Comparison of ENCODE assay signal across 1 cellular context in the genomic region with DNA sequence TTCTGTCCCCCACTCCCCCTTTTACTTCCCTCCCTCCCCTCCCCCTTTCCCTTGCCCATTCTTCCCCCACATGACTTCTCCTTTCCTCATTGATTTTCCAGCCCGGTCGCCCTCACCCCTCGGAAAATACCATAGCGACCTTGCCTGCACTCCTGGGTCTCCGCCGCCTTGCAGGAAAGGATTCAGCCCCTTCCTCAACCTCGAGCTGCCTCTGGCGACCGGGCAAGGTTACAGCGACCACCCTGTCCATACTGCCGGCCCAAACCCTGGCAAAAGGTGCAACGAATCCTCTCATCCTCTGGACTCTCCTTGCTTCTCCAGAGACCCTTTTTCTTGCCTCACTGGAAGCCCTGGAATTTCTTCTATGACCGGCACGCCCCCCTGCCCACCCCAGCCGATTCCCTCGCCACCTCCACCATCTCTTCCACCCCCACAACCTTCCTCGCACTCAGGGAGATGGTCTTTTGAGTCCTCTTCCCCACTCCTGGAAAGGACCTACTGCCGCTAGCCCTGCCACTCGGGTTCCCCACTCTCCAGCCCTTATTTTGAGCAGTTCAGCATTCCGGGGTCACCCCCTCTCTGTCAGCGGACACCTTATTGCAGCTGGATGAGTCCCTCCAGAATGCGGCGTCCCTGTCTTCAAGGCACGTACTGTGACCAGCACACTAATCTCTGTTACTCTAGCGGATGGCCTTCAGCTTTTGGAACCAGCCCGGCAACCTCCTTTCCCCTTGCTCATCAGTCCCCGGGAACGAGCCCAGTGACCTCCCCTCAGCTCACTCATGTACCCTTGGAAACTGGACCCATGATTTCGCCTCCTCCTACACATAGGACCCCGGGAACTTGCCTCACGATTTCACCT.
TF ChIP-seq lines count a peak whose summit lies in the region.

No MANE protein-coding gene starts in this region.

TF ChIP-seq in H1, 55 proteins besides CTCF, POLR2A, EP300 and RAD21:
- TF ChIP-seq SIX5 (IDR thresholded peaks at IDR 0.05; ENCODE audit: low read depth, low read length) (no peak), TCF12 (IDR thresholded peaks at IDR 0.05; ENCODE audit: low read depth, low read length) (no peak), SIRT6 (IDR thresholded peaks at IDR 0.05; ENCODE audit: low read length) (no peak), NANOG (IDR thresholded peaks at IDR 0.05; ENCODE audit: insufficient read depth, low read depth, low read length, poor library complexity, severe bottlenecking) (no peak), CHD1 (IDR thresholded peaks at IDR 0.05; ENCODE audit: low read depth, low read length) (no peak), RNF2 (IDR thresholded peaks at IDR 0.05; ENCODE audit: borderline replicate concordance, low read depth, low read length, missing control alignments, poor library complexity, severe bottlenecking) (no peak), JUN (IDR thresholded peaks at IDR 0.05; ENCODE audit: low read depth, low read length) (no peak), POU5F1 (IDR thresholded peaks at IDR 0.05; ENCODE audit: low read depth, low read length) (no peak), SIN3A (conservative IDR thresholded peaks at IDR 0.05 in 1 of 2, IDR thresholded peaks at IDR 0.05 in 1 of 2; ENCODE audit: low read depth in 1 of 2, low read length in 2 of 2) (no peak), HDAC6 (IDR thresholded peaks at IDR 0.05; ENCODE audit: low read depth, low read length) (no peak)
- TF ChIP-seq, protein P1, sequence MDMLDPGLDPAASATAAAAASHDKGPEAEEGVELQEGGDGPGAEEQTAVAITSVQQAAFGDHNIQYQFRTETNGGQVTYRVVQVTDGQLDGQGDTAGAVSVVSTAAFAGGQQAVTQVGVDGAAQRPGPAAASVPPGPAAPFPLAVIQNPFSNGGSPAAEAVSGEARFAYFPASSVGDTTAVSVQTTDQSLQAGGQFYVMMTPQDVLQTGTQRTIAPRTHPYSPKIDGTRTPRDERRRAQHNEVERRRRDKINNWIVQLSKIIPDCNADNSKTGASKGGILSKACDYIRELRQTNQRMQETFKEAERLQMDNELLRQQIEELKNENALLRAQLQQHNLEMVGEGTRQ (IDR thresholded peaks at IDR 0.05; ENCODE audit: low read length), result no peak
- TF ChIP-seq, protein P2, sequence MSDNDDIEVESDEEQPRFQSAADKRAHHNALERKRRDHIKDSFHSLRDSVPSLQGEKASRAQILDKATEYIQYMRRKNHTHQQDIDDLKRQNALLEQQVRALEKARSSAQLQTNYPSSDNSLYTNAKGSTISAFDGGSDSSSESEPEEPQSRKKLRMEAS (IDR thresholded peaks at IDR 0.05), result no peak
